15 cellular contexts compared by ENCODE assay signal in genomic region chr9:131722260-131722659, GRCh38. TPM values are rescaled to one million over a fixed set of nuclear protein-coding genes. Genes with fewer than 3 reads are reported as not detected.
DNase-seq lines count a peak whose midpoint lies in the region; ATAC-seq, FAIRE-seq and TF ChIP-seq lines count a peak whose summit lies in the region.
"Had no signal": no experiment of that assay in that cellular context is flagged by ENCODE, and none has a peak within 500 bp of the region (broad histone marks: within the 10 kb centered on the region; RNA-seq: fewer than 3 reads in every experiment).

No MANE protein-coding gene starts in this region.

- H3K27me3 Mint-ChIP-seq in activated T-cell treated with anti-CD3 and anti-CD28 coated beads, Interleukin-2, amount 50 U/mL, for 72 hours (ENCODE audit: low read depth), result no peaks in the 10 kb centered on the region

- H3K4me1 ChIP-seq in OCI-LY7 (ENCODE audit: insufficient read depth, low read length, poor library complexity, severe bottlenecking) (peaks cover 85% of the 10 kb centered on the region), right cardiac atrium (ENCODE audit: control insufficient read depth, insufficient read depth, low read length) (peaks cover 7% of the 10 kb centered on the region), pancreas (peaks cover 0 to 32% (median 18%) of the 10 kb centered on the region in 3 donors)

- DNase-seq in DMS 273 treated with DMSO at 0.1 percent for 48 hours (lab: John Stamatoyannopoulos, UW) (peak; percentile 69), NCI-H128 (lab: John Stamatoyannopoulos, UW; ENCODE audit: unreplicated experiment) (peak; percentile 77), OCI-LY7 (ENCODE audit: low spot score) (no peak), right cardiac atrium (peak; percentile 69 to 83 (median 80)), pancreas (no peak)
- DNase-seq in activated T-cell treated with anti-CD3 and anti-CD28 coated beads, Interleukin-2, amount 50 U/mL, for 72 hours, result no peak
- DNase-seq: COR-L47; KG1; left lung; ovary; stimulated activated naive CD4-positive, alpha-beta T cell had no signal

- WGBS in right cardiac atrium, result 51% methylated on average over 8 of the region's 8 CpGs
- 73 to 79% methylated on average over 8 of the region's 8 CpGs for WGBS in pancreas, 2 donors

- H3K27ac ChIP-seq in OCI-LY7 (ENCODE audit: low read depth, low read length, poor library complexity, severe bottlenecking) (no peak overlapping the region), right cardiac atrium (ENCODE audit: low read length) (peak overlapping the region; percentile 59), pancreas (no peak overlapping the region)
- H3K27ac ChIP-seq: left lung, ovary had no signal

- no peaks in the 10 kb centered on the region for H3K9me3 Mint-ChIP-seq in activated T-cell treated with anti-CD3 and anti-CD28 coated beads, Interleukin-2, amount 50 U/mL, for 72 hours

- BruUV-seq in OCI-LY7 (replicated peaks; lab: Mats Ljungman, UMichigan), result no TSS peak

- ATAC-seq in right cardiac atrium (peak; percentile 81 to 88), pancreas (no peak), HG03045 (IDR thresholded peaks at IDR 0.05; ENCODE audit: unreplicated experiment) (no peak)
- ATAC-seq in activated T-cell treated with anti-CD3 and anti-CD28 coated beads, Interleukin-2, amount 50 U/mL, for 72 hours (replicated peaks in 1 of 2), result no peak
- ATAC-seq: GM12878, left lung had no signal

- no peak overlapping the region for H2AFZ ChIP-seq in OCI-LY7 (ENCODE audit: low read length)

- H3K9me3 ChIP-seq in OCI-LY7 (ENCODE audit: low read length) (no peaks in the 10 kb centered on the region; the same call in 1 of the 2 replicates), right cardiac atrium (ENCODE audit: control insufficient read depth, low read length) (no peaks in the 10 kb centered on the region), pancreas (no peaks in the 10 kb centered on the region)
- H3K9me3 ChIP-seq: left lung, ovary had no signal

- H4K20me1 ChIP-seq in OCI-LY7 (ENCODE audit: insufficient read depth, low read length), result 0 out of 2 replicates have a peak, but pooled peaks cover 12% of the 10 kb centered on the region

- no peak overlapping the region for H3K4me3 Mint-ChIP-seq in activated T-cell treated with anti-CD3 and anti-CD28 coated beads, Interleukin-2, amount 50 U/mL, for 72 hours

- CTCF ChIA-PET in OCI-LY7 (lab: Charles Lee; ENCODE audit: unreplicated experiment), result interaction anchor here (0.6 kb wide), 1 partner anchor 1029 kb away, joined by 6 read pairs; the partner anchor contains the start of gene EXOSC2

- H3K79me2 ChIP-seq in OCI-LY7 (ENCODE audit: insufficient read depth, low read depth, low read length), result peaks cover 97% of the 10 kb centered on the region

- H3K4me2 ChIP-seq in OCI-LY7 (ENCODE audit: low read length), result 0 out of 2 replicates have a peak overlapping the region, but pooled peaks have one; percentile 12

- no peak overlapping the region for H3K4me3 ChIP-seq in OCI-LY7 (ENCODE audit: low read depth, low read length, poor library complexity, severe bottlenecking)
- H3K4me3 ChIP-seq in right cardiac atrium (ENCODE audit: low read length), result no peak overlapping the region
- no peak overlapping the region for H3K4me3 ChIP-seq in pancreas
- H3K4me3 ChIP-seq: dorsolateral prefrontal cortex, GM12878, left lung, ovary had no signal

- peaks cover 74% of the 10 kb centered on the region for H3K36me3 ChIP-seq in OCI-LY7 (ENCODE audit: insufficient read depth, low read length)
- H3K36me3 ChIP-seq in pancreas, result no peaks in the 10 kb centered on the region
- H3K36me3 ChIP-seq: left lung, ovary had no signal

- peak; percentile 29; the same call in 1 of the 2 replicates for TF ChIP-seq CTCF in OCI-LY7 (conservative IDR thresholded peaks at IDR 0.05; ENCODE audit: low read length)
- TF ChIP-seq CTCF in pancreas (IDR thresholded peaks at IDR 0.05), result no peak

- intact Hi-C loops in OCI-LY7 (cut with micrococcal nuclease; ENCODE audit: unreplicated experiment), result no loop called here
- intact Hi-C loops in right cardiac atrium (cut with DNase I), result no loop called here
- intact Hi-C loops in pancreas (cut with DNase I), result loop anchor here in 1 of 3 donors (10.0 kb wide), 1 partner anchor 107 kb away; no protein-coding TSS in a partner anchor

- POLR2A ChIA-PET in OCI-LY7 (lab: Charles Lee), result interaction anchor here (16.0 kb wide), 1 partner anchor 46 kb away, joined by 347 read pairs; no protein-coding TSS in a partner anchor

- FAIRE-seq in pancreas (lab: Jason Lieb, UNC), result no peak
- FAIRE-seq: GM12878, H54 had no signal

- no peak overlapping the region for H3K27ac Mint-ChIP-seq in activated T-cell treated with anti-CD3 and anti-CD28 coated beads, Interleukin-2, amount 50 U/mL, for 72 hours

- no peaks in the 10 kb centered on the region for H3K9me2 ChIP-seq in OCI-LY7 (ENCODE audit: insufficient read depth, low read length)

- H3K27me3 ChIP-seq in right cardiac atrium (ENCODE audit: control insufficient read depth, insufficient read depth), result no peaks in the 10 kb centered on the region
- H3K27me3 ChIP-seq in pancreas, result no peaks in the 10 kb centered on the region
- H3K27me3 ChIP-seq: dorsolateral prefrontal cortex, left lung, ovary had no signal

- H3K36me3 Mint-ChIP-seq in activated T-cell treated with anti-CD3 and anti-CD28 coated beads, Interleukin-2, amount 50 U/mL, for 72 hours (ENCODE audit: insufficient read depth in 2 of 2), result peaks cover 5 to 11% of the 10 kb centered on the region in 2 donors

- H3K4me1 Mint-ChIP-seq in activated T-cell treated with anti-CD3 and anti-CD28 coated beads, Interleukin-2, amount 50 U/mL, for 72 hours (ENCODE audit: low read depth), result peaks cover 84% of the 10 kb centered on the region

RNA-seq across cellular contexts. Expression of gene RAPGEF1, which starts 17.6 kb away (rescaled TPM):
- 114 and 118 TPM in 2 replicates for total RNA-seq in OCI-LY7 (2014; rRNA removed; shearing (Covaris generic))
- total RNA-seq in OCI-LY7 (2022) (243 and 277 TPM in 2 replicates), right cardiac atrium (100 to 1,000 TPM in 1 of 4 donors, 10 to 100 TPM in 3; 82.3 to 100 (median 93.0) TPM), pancreas (10 to 100 TPM; 38.8 to 62.6 (median 52.3) TPM)
- polyA plus RNA-seq in right cardiac atrium (58.5 TPM), pancreas (10 to 100 TPM; 17.1 to 22.8 TPM)
- 100 to 1,000 TPM; 170 to 175 TPM for total RNA-seq in activated T-cell treated with anti-CD3 and anti-CD28 coated beads, Interleukin-2, amount 50 U/mL, for 72 hours

Comparison
In these comparisons a context has a peak if more than half of its experiments do, and no peak if none do; other contexts are left out.
1. DNase-seq: peak in DMS 273 treated with DMSO at 0.1 percent for 48 hours (single experiment), NCI-H128 (single experiment) and right cardiac atrium (3 of 3); none in OCI-LY7 (single experiment), pancreas (0 of 6) and activated T-cell treated with anti-CD3 and anti-CD28 coated beads, Interleukin-2, amount 50 U/mL, for 72 hours (0 of 2).
2. ATAC-seq: peak in right cardiac atrium (2 of 2); none in pancreas (0 of 4), activated T-cell treated with anti-CD3 and anti-CD28 coated beads, Interleukin-2, amount 50 U/mL, for 72 hours (0 of 2) and HG03045 (single experiment).